1 cellular context compared by ENCODE assay signal in the genomic region with DNA sequence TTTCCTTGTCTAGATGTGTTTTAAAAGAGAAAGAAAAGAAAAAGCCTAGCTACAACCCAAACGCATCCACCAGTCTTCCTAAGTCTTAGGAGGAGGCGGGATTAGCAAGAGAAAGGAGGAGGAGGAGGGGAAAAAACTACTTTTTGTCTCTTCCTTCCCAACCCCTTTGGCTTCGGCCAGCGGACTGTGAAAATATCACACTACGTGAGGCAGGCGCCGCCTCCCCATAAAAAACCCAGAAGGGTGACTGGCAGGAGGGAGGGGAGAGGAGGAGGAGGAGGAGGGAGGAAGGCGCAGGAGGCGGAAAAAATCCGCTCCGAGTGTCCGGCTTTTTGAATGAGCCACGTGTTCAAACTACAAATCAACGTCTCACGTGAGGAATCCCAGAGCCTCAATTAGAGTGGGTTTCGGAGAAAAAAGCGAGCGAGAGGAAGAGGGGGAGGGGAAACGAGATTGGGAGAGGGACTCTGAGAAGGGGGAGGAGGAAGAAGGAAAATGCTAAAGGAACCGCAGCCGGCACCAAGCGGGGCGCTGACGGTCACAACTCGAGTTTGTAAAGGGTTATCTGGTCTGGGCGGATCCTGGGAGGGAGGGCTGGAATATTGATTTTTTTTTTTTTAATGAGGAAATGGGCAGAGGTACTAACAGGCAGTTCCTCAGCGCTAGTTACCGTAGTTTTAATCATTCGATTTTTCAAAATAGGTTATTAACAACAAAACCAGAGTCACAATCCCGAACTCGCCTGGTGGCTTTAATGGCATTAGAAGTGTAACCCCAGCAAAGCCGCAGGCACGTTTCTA.
TF ChIP-seq lines count a peak whose summit lies in the region.

TSS of gene IGF2BP3 (minus strand) at position 202 of the 800 bp plus-strand sequence. CDS start 381 bp downstream, outside the sequence.

TF ChIP-seq in K562, 482 proteins besides CTCF, POLR2A, EP300 and RAD21 (continued from another document):
- TF ChIP-seq AFF4 (CRISPR knock-in tag; IDR thresholded peaks at IDR 0.05): peak; percentile 53; the same call in 1 of the 2 replicates
- TF ChIP-seq KAT2B (IDR thresholded peaks at IDR 0.05; ENCODE audit: low read depth, low read length): no peak
- no peak for TF ChIP-seq SLC30A9 (CRISPR knock-in tag; IDR thresholded peaks at IDR 0.05)
- peak; percentile 29 for TF ChIP-seq NUFIP1 (IDR thresholded peaks at IDR 0.05; ENCODE audit: partially characterized antibody)
- no peak for TF ChIP-seq STAT5B (CRISPR knock-in tag; IDR thresholded peaks at IDR 0.05)
- peak; percentile 90 for TF ChIP-seq GATAD2A (IDR thresholded peaks at IDR 0.05)
- TF ChIP-seq ZBTB5 (IDR thresholded peaks at IDR 0.05): peak; percentile 82
- TF ChIP-seq CBX8 (IDR thresholded peaks at IDR 0.05; ENCODE audit: borderline replicate concordance, extremely low read depth, low read depth, low read length, poor library complexity, severe bottlenecking): no peak
- no peak for TF ChIP-seq NFE2L1 (tag; IDR thresholded peaks at IDR 0.05; ENCODE audit: borderline replicate concordance, low read depth)
- no peak for TF ChIP-seq RBM14 (IDR thresholded peaks at IDR 0.05; ENCODE audit: borderline replicate concordance, insufficient read depth, low read depth, low read length)
- no peak for TF ChIP-seq ZNF239 (CRISPR knock-in tag; IDR thresholded peaks at IDR 0.05)
- no peak for TF ChIP-seq TEAD2 (tag; IDR thresholded peaks at IDR 0.05)
- TF ChIP-seq, protein P1, sequence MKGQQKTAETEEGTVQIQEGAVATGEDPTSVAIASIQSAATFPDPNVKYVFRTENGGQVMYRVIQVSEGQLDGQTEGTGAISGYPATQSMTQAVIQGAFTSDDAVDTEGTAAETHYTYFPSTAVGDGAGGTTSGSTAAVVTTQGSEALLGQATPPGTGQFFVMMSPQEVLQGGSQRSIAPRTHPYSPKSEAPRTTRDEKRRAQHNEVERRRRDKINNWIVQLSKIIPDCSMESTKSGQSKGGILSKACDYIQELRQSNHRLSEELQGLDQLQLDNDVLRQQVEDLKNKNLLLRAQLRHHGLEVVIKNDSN (CRISPR knock-in tag; IDR thresholded peaks at IDR 0.05): peak; percentile 90
- no peak; the same call in 1 of the 2 replicates for TF ChIP-seq FOXJ2 (tag; IDR thresholded peaks at IDR 0.05)
- TF ChIP-seq ZNF212 (CRISPR knock-in tag; IDR thresholded peaks at IDR 0.05): no peak
- TF ChIP-seq, protein P2, sequence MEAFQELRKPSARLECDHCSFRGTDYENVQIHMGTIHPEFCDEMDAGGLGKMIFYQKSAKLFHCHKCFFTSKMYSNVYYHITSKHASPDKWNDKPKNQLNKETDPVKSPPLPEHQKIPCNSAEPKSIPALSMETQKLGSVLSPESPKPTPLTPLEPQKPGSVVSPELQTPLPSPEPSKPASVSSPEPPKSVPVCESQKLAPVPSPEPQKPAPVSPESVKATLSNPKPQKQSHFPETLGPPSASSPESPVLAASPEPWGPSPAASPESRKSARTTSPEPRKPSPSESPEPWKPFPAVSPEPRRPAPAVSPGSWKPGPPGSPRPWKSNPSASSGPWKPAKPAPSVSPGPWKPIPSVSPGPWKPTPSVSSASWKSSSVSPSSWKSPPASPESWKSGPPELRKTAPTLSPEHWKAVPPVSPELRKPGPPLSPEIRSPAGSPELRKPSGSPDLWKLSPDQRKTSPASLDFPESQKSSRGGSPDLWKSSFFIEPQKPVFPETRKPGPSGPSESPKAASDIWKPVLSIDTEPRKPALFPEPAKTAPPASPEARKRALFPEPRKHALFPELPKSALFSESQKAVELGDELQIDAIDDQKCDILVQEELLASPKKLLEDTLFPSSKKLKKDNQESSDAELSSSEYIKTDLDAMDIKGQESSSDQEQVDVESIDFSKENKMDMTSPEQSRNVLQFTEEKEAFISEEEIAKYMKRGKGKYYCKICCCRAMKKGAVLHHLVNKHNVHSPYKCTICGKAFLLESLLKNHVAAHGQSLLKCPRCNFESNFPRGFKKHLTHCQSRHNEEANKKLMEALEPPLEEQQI (IDR thresholded peaks at IDR 0.05): no peak
- no peak for TF ChIP-seq KDM2B (CRISPR knock-in tag; IDR thresholded peaks at IDR 0.05)
- TF ChIP-seq SIRT6 (IDR thresholded peaks at IDR 0.05; ENCODE audit: low read depth, low read length): no peak
- TF ChIP-seq PBX2 (CRISPR knock-in tag; IDR thresholded peaks at IDR 0.05; ENCODE audit: low read depth): no peak
- TF ChIP-seq PBX2 (tag; conservative IDR thresholded peaks at IDR 0.05; ENCODE audit: low read depth): peak; percentile 95
- no peak for TF ChIP-seq RFX7 (CRISPR knock-in tag; IDR thresholded peaks at IDR 0.05)
- peak; percentile 55; the same call in 1 of the 2 replicates for TF ChIP-seq CTBP1 (IDR thresholded peaks at IDR 0.05; ENCODE audit: borderline replicate concordance)
- TF ChIP-seq NFIX (CRISPR knock-in tag; IDR thresholded peaks at IDR 0.05; ENCODE audit: low read depth): no peak
- TF ChIP-seq ZNF175 (CRISPR knock-in tag; IDR thresholded peaks at IDR 0.05; ENCODE audit: low read depth): no peak
- TF ChIP-seq MTA1 (IDR thresholded peaks at IDR 0.05; ENCODE audit: borderline replicate concordance): peak; percentile 93
- TF ChIP-seq ZNF764 (CRISPR knock-in tag; IDR thresholded peaks at IDR 0.05; ENCODE audit: low read depth): no peak
- TF ChIP-seq ETV6 (IDR thresholded peaks at IDR 0.05; ENCODE audit: borderline replicate concordance in 1 of 2, low read depth in 2 of 2, low read length in 1 of 2): peak in 1 of 2 experiments; percentile 90; a peak in 3 of 4 replicates
- no peak for TF ChIP-seq ETV6 (CRISPR knock-in tag; IDR thresholded peaks at IDR 0.05; ENCODE audit: borderline replicate concordance)
- no peak for TF ChIP-seq RBM22 (IDR thresholded peaks at IDR 0.05; ENCODE audit: low read depth, low read length, poor library complexity, severe bottlenecking)
- peak; percentile 54 for TF ChIP-seq KDM5B (IDR thresholded peaks at IDR 0.05; ENCODE audit: insufficient replicate concordance, low read depth, low read length)
- TF ChIP-seq RUNX1 (IDR thresholded peaks at IDR 0.05; ENCODE audit: low read depth): no peak
- no peak for TF ChIP-seq ADNP (tag; IDR thresholded peaks at IDR 0.05)
- TF ChIP-seq DPF2 (IDR thresholded peaks at IDR 0.05): peak; percentile 90
- TF ChIP-seq STAG1 (CRISPR knock-in tag; IDR thresholded peaks at IDR 0.05; ENCODE audit: borderline replicate concordance): no peak
- TF ChIP-seq GTF2E2 (tag; IDR thresholded peaks at IDR 0.05): peak; percentile 87
- peak; percentile 6 for TF ChIP-seq CCNT2 (IDR thresholded peaks at IDR 0.05; ENCODE audit: borderline replicate concordance, extremely low read depth, insufficient read length, low read depth, low read length)
- TF ChIP-seq TARDBP (IDR thresholded peaks at IDR 0.05): peak; percentile 69
- TF ChIP-seq ZNF511 (CRISPR knock-in tag; IDR thresholded peaks at IDR 0.05): peak; percentile 51; the same call in 1 of the 2 replicates
